1 cellular context compared by ENCODE assay signal in genomic region chr1:85243336-85243735, GRCh38.
TF ChIP-seq lines count a peak whose summit lies in the region.

No MANE protein-coding gene starts in this region.

TF ChIP-seq in IMR-90, 13 proteins besides CTCF, POLR2A, EP300 and RAD21:
- TF ChIP-seq RCOR1 (IDR thresholded peaks at IDR 0.05; ENCODE audit: insufficient replicate concordance, low read length), result no peak
- no peak for TF ChIP-seq USF2 (IDR thresholded peaks at IDR 0.05; ENCODE audit: low read depth, low read length)
- no peak for TF ChIP-seq RFX5 (IDR thresholded peaks at IDR 0.05; ENCODE audit: low read depth, low read length)
- no peak for TF ChIP-seq MXI1 (IDR thresholded peaks at IDR 0.05; ENCODE audit: borderline replicate concordance, low read depth, low read length)
- no peak for TF ChIP-seq CHD1 (IDR thresholded peaks at IDR 0.05; ENCODE audit: low read depth, low read length)
- TF ChIP-seq BHLHE40 (IDR thresholded peaks at IDR 0.05; ENCODE audit: low read depth, low read length), result no peak
- no peak for TF ChIP-seq ELK1 (IDR thresholded peaks at IDR 0.05; ENCODE audit: borderline replicate concordance, low read depth, low read length)
- TF ChIP-seq MAFK (IDR thresholded peaks at IDR 0.05; ENCODE audit: low read depth, low read length), result no peak
- no peak for TF ChIP-seq SMC3 (IDR thresholded peaks at IDR 0.05; ENCODE audit: low read depth, low read length)
- TF ChIP-seq NFE2L2 (IDR thresholded peaks at IDR 0.05; ENCODE audit: low read depth, low read length), result no peak
- no peak for TF ChIP-seq FOS (IDR thresholded peaks at IDR 0.05; ENCODE audit: low read depth, low read length)
- no peak for TF ChIP-seq CEBPB (IDR thresholded peaks at IDR 0.05; ENCODE audit: low read depth, low read length)
- TF ChIP-seq MAZ (IDR thresholded peaks at IDR 0.05; ENCODE audit: borderline replicate concordance, low read depth, low read length), result no peak
